34 cellular contexts compared by ENCODE assay signal in genomic region chrX:63932907-63933306, GRCh38.
"Had no signal": no experiment of that assay in that cellular context is flagged by ENCODE, and none has a peak within 500 bp of the region (broad histone marks: within the 10 kb centered on the region; RNA-seq: fewer than 3 reads in every experiment).

No MANE protein-coding gene starts in this region.

- H3K36me3 ChIP-seq: MG63 had no signal

- H3K4me3 ChIP-seq: MG63 had no signal

- H3K9me3 ChIP-seq: MG63 had no signal

- H3K27me3 ChIP-seq: MG63 had no signal

- H3K27ac ChIP-seq: KMS-11 had no signal

- DNase-seq: Karpas-422, Kasumi-1, MG63, MM.1S, MV-4-11, NCI-H1048, NCI-H1092, NCI-H1092 treated with DMSO at 0.1 percent for 48 hours, NCI-H1105, NCI-H1105 treated with DMSO at 0.1 percent for 48 hours, NCI-H1417, NCI-H1417 treated with DMSO at 0.1 percent for 48 hours, NCI-H1436, NCI-H1436 treated with DMSO at 0.1 percent for 48 hours, NCI-H146, NCI-H1694, NCI-H1694 treated with DMSO at 0.1 percent for 48 hours, NCI-H187, NCI-H187 treated with DMSO at 0.1 percent for 48 hours, NCI-H1930, NCI-H2029, NCI-H2029 treated with DMSO at 0.1 percent for 48 hours, NCI-H2081, NCI-H2081 treated with DMSO at 0.1 percent for 48 hours, NCI-H2107, NCI-H2171, NCI-H2171 treated with DMSO at 0.1 percent for 48 hours, NCI-H2227 treated with DMSO at 0.1 percent for 48 hours, NCI-H226, NCI-H345, NCI-H446 treated with DMSO at 0.1 percent for 48 hours, NCI-H510A, NCI-H510A treated with DMSO at 0.1 percent for 48 hours had no signal

- H3K4me2 ChIP-seq: KMS-11 had no signal

- H3K9ac ChIP-seq: KMS-11 had no signal
